Comparison of ENCODE assay signal across 8 cellular contexts in genomic region chr13:86870388-86870966, GRCh38.
DNase-seq lines count a peak whose midpoint lies in the region; ATAC-seq and TF ChIP-seq lines count a peak whose summit lies in the region.

No MANE protein-coding gene starts in this region.

- peaks cover 15% of the 10 kb centered on the region for H3K27me3 Mint-ChIP-seq in WTC11 (ENCODE audit: low read depth)

- DNase-seq in BE2C (no peak), HT1080 (ENCODE audit: low read depth) (peak; percentile 17), WTC11 (ENCODE audit: low spot score) (no peak), left lobe of liver (ENCODE audit: low spot score) (no peak), mucosa of gallbladder (ENCODE audit: low spot score) (no peak)
- DNase-seq in activated naive CD4-positive, alpha-beta T cell treated with anti-CD3 and anti-CD28 coated beads, Interleukin-2, amount 50 U/mL, for 72 hours (ENCODE audit: low spot score in 2 of 2) = no peak
- DNase-seq in stimulated activated CD8-positive, alpha-beta memory T cell treated with anti-CD3 and anti-CD28 coated beads, Interleukin-4, amount 100 ng/mL, for 48 hours = no peak
- no peak for DNase-seq in central memory CD4-positive, alpha-beta T cell

- H3K4me1 Mint-ChIP-seq in WTC11 = no peaks in the 10 kb centered on the region

- POLR2A ChIA-PET in WTC11 (lab: Charles Lee) = no interaction called here

- ATAC-seq in WTC11 (no peak), left lobe of liver (peak; percentile 64)
- ATAC-seq in activated naive CD4-positive, alpha-beta T cell treated with anti-CD3 and anti-CD28 coated beads, Interleukin-2, amount 50 U/mL, for 72 hours = no peak

- TF ChIP-seq CTCF in BE2C (IDR thresholded peaks at IDR 0.05; ENCODE audit: low read depth, low read length) (peak; percentile 59), WTC11 (IDR thresholded peaks at IDR 0.05) (peak; percentile 30; the same call in 1 of the 2 replicates)

- no peaks in the 10 kb centered on the region for H3K4me1 ChIP-seq in BE2C

- CTCF ChIA-PET in WTC11 (lab: Charles Lee) = interaction anchor here (0.6 to 3.2 kb wide), 9 partner anchors 8 to 404 kb away, joined by 3 to 21 read pairs (median 4); no protein-coding TSS in a partner anchor

- no peaks in the 10 kb centered on the region for H3K27me3 ChIP-seq in BE2C

- no peaks in the 10 kb centered on the region for H3K36me3 ChIP-seq in BE2C

- no peak overlapping the region for H3K4me3 ChIP-seq in BE2C (ENCODE audit: low read depth, low read length)

- no peak overlapping the region for H3K27ac Mint-ChIP-seq in WTC11
- no peak overlapping the region for H3K27ac Mint-ChIP-seq in activated naive CD4-positive, alpha-beta T cell treated with anti-CD3 and anti-CD28 coated beads, Interleukin-2, amount 50 U/mL, for 72 hours

- no peaks in the 10 kb centered on the region for H3K9me3 Mint-ChIP-seq in WTC11
- no peaks in the 10 kb centered on the region for H3K9me3 Mint-ChIP-seq in activated naive CD4-positive, alpha-beta T cell treated with anti-CD3 and anti-CD28 coated beads, Interleukin-2, amount 50 U/mL, for 72 hours

- H3K9me3 ChIP-seq in BE2C = no peaks in the 10 kb centered on the region

- H3K4me3 Mint-ChIP-seq in WTC11 = no peak overlapping the region

- no peaks in the 10 kb centered on the region for H3K36me3 Mint-ChIP-seq in WTC11
- H3K36me3 Mint-ChIP-seq in activated naive CD4-positive, alpha-beta T cell treated with anti-CD3 and anti-CD28 coated beads, Interleukin-2, amount 50 U/mL, for 72 hours = no peaks in the 10 kb centered on the region

TF ChIP-seq in WTC11, 78 proteins besides CTCF, POLR2A, EP300 and RAD21:
- TF ChIP-seq NFATC4 (CRISPR knock-in tag; IDR thresholded peaks at IDR 0.05) (no peak), ATF3 (CRISPR knock-in tag; conservative IDR thresholded peaks at IDR 0.05) (no peak), ZNF317 (CRISPR knock-in tag; IDR thresholded peaks at IDR 0.05; ENCODE audit: borderline replicate concordance, low read depth) (no peak)
